15 cellular contexts compared by ENCODE assay signal in genomic region chr6:157280947-157281346, GRCh38. TPM values are rescaled to one million over a fixed set of nuclear protein-coding genes. Genes with fewer than 3 reads are reported as not detected.
DNase-seq lines count a peak whose midpoint lies in the region; ATAC-seq and TF ChIP-seq lines count a peak whose summit lies in the region.
"Had no signal": no experiment of that assay in that cellular context is flagged by ENCODE, and none has a peak within 500 bp of the region (broad histone marks: within the 10 kb centered on the region; RNA-seq: fewer than 3 reads in every experiment).

No MANE protein-coding gene starts in this region.

- peak; percentile 1 for DNase-seq in activated T-cell treated with anti-CD3 and anti-CD28 coated beads, Interleukin-2, amount 50 U/mL, for 1 hour
- DNase-seq in activated T-cell treated with anti-CD3 and anti-CD28 coated beads, Interleukin-2, amount 50 U/mL, for 4 hours: no peak
- DNase-seq in mesenteric fat pad (ENCODE audit: low spot score) (peak; percentile 55), WTC11 (ENCODE audit: low spot score) (no peak), hypothalamus (lab: John Stamatoyannopoulos, UW) (no peak)
- DNase-seq: AML-193; CD4-positive, alpha-beta T cell; CD8-positive, alpha-beta T cell; DMS 273 treated with DMSO at 0.1 percent for 48 hours; DMS153; DMS79 treated with DMSO at 0.1 percent for 48 hours; GF-D8 had no signal

- ATAC-seq in activated T-cell treated with anti-CD3 and anti-CD28 coated beads, Interleukin-2, amount 50 U/mL, for 4 hours: no peak
- peak; percentile 14 for ATAC-seq in esophagus mucosa
- ATAC-seq in WTC11: no peak
- ATAC-seq in GM21737 (IDR thresholded peaks at IDR 0.05; ENCODE audit: unreplicated experiment): no peak
- ATAC-seq: CD8-positive, alpha-beta T cell had no signal

- no peaks in the 10 kb centered on the region for H3K4me1 Mint-ChIP-seq in activated T-cell treated with anti-CD3 and anti-CD28 coated beads, Interleukin-2, amount 50 U/mL, for 4 hours (ENCODE audit: low read depth)
- peaks cover 13% of the 10 kb centered on the region for H3K4me1 Mint-ChIP-seq in WTC11

- CTCF ChIA-PET in WTC11 (lab: Charles Lee): interaction anchor here (0.8 to 1.8 kb wide), 6 partner anchors 8 to 87 kb away, joined by 3 to 12 read pairs (median 4); no protein-coding TSS in a partner anchor

- H3K36me3 Mint-ChIP-seq in activated T-cell treated with anti-CD3 and anti-CD28 coated beads, Interleukin-2, amount 50 U/mL, for 4 hours (ENCODE audit: insufficient read depth): no peaks in the 10 kb centered on the region
- no peaks in the 10 kb centered on the region for H3K36me3 Mint-ChIP-seq in WTC11
- H3K36me3 Mint-ChIP-seq: CD8-positive, alpha-beta T cell had no signal

- H3K27me3 Mint-ChIP-seq in activated T-cell treated with anti-CD3 and anti-CD28 coated beads, Interleukin-2, amount 50 U/mL, for 4 hours (ENCODE audit: low read depth): no peaks in the 10 kb centered on the region
- H3K27me3 Mint-ChIP-seq in WTC11 (ENCODE audit: low read depth): peaks cover 6% of the 10 kb centered on the region; the same call in 1 of the 2 replicates
- H3K27me3 Mint-ChIP-seq: B cell; CD4-positive, alpha-beta T cell had no signal

- H3K27ac Mint-ChIP-seq in WTC11: no peak overlapping the region
- H3K27ac Mint-ChIP-seq: B cell; CD4-positive, alpha-beta T cell; CD8-positive, alpha-beta T cell had no signal

- POLR2A ChIA-PET in WTC11 (lab: Charles Lee): no interaction called here

- no peak overlapping the region for H3K4me3 Mint-ChIP-seq in activated T-cell treated with anti-CD3 and anti-CD28 coated beads, Interleukin-2, amount 50 U/mL, for 4 hours
- no peak overlapping the region for H3K4me3 Mint-ChIP-seq in WTC11
- H3K4me3 Mint-ChIP-seq: B cell; CD4-positive, alpha-beta T cell; CD8-positive, alpha-beta T cell had no signal

- TF ChIP-seq CTCF in WTC11 (IDR thresholded peaks at IDR 0.05): no peak

- H3K9me3 Mint-ChIP-seq in activated T-cell treated with anti-CD3 and anti-CD28 coated beads, Interleukin-2, amount 50 U/mL, for 4 hours: no peaks in the 10 kb centered on the region
- no peaks in the 10 kb centered on the region for H3K9me3 Mint-ChIP-seq in WTC11
- H3K9me3 Mint-ChIP-seq: CD4-positive, alpha-beta T cell; CD8-positive, alpha-beta T cell had no signal

TF ChIP-seq in WTC11, 78 proteins besides CTCF, POLR2A, EP300 and RAD21:
- TF ChIP-seq TEAD4 (CRISPR knock-in tag; IDR thresholded peaks at IDR 0.05) (no peak), AFF4 (CRISPR knock-in tag; IDR thresholded peaks at IDR 0.05; ENCODE audit: borderline replicate concordance) (no peak), FOXP4 (CRISPR knock-in tag; IDR thresholded peaks at IDR 0.05) (no peak), AR (CRISPR knock-in tag; IDR thresholded peaks at IDR 0.05) (no peak), NR3C1 (CRISPR knock-in tag; conservative IDR thresholded peaks at IDR 0.05; ENCODE audit: low read depth) (no peak), USF1 (CRISPR knock-in tag; IDR thresholded peaks at IDR 0.05) (no peak), ESRRA (CRISPR knock-in tag; IDR thresholded peaks at IDR 0.05; ENCODE audit: borderline replicate concordance) (no peak), TP53 (CRISPR knock-in tag; IDR thresholded peaks at IDR 0.05) (no peak), ZNF219 (CRISPR knock-in tag; IDR thresholded peaks at IDR 0.05; ENCODE audit: borderline replicate concordance) (no peak), RORB (CRISPR knock-in tag; IDR thresholded peaks at IDR 0.05) (no peak), HMGXB4 (CRISPR knock-in tag; IDR thresholded peaks at IDR 0.05) (no peak), NR1H2 (CRISPR knock-in tag; IDR thresholded peaks at IDR 0.05) (no peak), KAT7 (CRISPR knock-in tag; IDR thresholded peaks at IDR 0.05; ENCODE audit: borderline replicate concordance) (no peak), GABPB1 (CRISPR knock-in tag; IDR thresholded peaks at IDR 0.05) (no peak), IRF2 (CRISPR knock-in tag; IDR thresholded peaks at IDR 0.05; ENCODE audit: borderline replicate concordance, low read depth) (no peak)
TF ChIP-seq in WTC11: peak in this region for 0.

RNA-seq across cellular contexts. Expression of gene TMEM242, which starts 42.4 kb away (rescaled TPM):
- total RNA-seq in activated T-cell treated with anti-CD3 and anti-CD28 coated beads, Interleukin-2, amount 50 U/mL, for 4 hours: 10 to 100 TPM; 10.0 to 12.8 (median 10.1) TPM
- total RNA-seq in esophagus mucosa (5.8 TPM), mesenteric fat pad (9.6 TPM), WTC11 (2021) (8.7 to 11.5 TPM (median 11.0 TPM) in 3 replicates)

Comparison
In these comparisons a context has a peak if more than half of its experiments do, and no peak if none do; other contexts are left out.
1. DNase-seq: peak in activated T-cell treated with anti-CD3 and anti-CD28 coated beads, Interleukin-2, amount 50 U/mL, for 1 hour (single experiment) and mesenteric fat pad (single experiment); none in activated T-cell treated with anti-CD3 and anti-CD28 coated beads, Interleukin-2, amount 50 U/mL, for 4 hours (single experiment), WTC11 (single experiment) and hypothalamus (0 of 51).